ENCODE assay signal across 17 cellular contexts in the genomic region with DNA sequence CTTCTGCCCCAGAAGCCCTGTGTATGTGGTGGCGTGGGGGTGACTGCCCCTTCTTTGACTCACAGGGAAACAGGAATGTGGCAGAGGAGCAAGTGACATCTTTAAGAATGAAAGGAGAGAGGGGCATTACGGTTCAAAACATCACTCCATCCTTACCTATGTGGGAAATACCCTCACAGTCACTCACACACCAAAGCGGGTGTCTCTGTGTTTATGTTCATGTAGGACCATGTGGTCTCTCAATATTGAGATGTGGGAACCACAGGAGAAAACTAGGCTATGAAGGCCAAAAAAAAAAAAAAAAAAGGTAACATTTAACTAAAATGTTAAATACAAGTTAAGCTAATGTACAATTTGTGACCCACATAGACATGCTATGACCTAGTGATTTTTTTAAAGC.
DNase-seq lines count a peak whose midpoint lies in the region; ATAC-seq and FAIRE-seq lines count a peak whose summit lies in the region.
"Had no signal": no experiment of that assay in that cellular context is flagged by ENCODE, and none has a peak within 500 bp of the region (broad histone marks: within the 10 kb centered on the region; RNA-seq: fewer than 3 reads in every experiment).

No MANE protein-coding gene starts in this region.

- no peaks in the 10 kb centered on the region for H3K27me3 ChIP-seq in small intestine (ENCODE audit: control insufficient read depth in 2 of 2, insufficient read depth in 2 of 2, low read length in 2 of 2)

- peak; percentile 20 for ATAC-seq in stimulated activated naive CD8-positive, alpha-beta T cell treated with anti-CD3 and anti-CD28 coated beads, Interleukin-15, amount 100 ng/mL, for 72 hours
- no peak for ATAC-seq in stimulated activated naive CD8-positive, alpha-beta T cell treated with anti-CD3 and anti-CD28 coated beads, Interleukin-15, Interleukin-2, amounts not matched to agents 100 U/mL and 50 U/mL, for 24 hours
- peak; percentile 24 for ATAC-seq in activated T-helper 17 cell treated with anti-CD3 and anti-CD28 coated beads, Interleukin-2, amount 50 U/mL, for 72 hours (replicated peaks)
- no peak for ATAC-seq in HG02798 (IDR thresholded peaks at IDR 0.05; ENCODE audit: poor library complexity, unreplicated experiment)

- DNase-seq in stimulated activated naive CD8-positive, alpha-beta T cell treated with anti-CD3 and anti-CD28 coated beads, Interleukin-15, amount 100 ng/mL, for 72 hours, result no peak
- DNase-seq in stimulated activated naive CD8-positive, alpha-beta T cell treated with anti-CD3 and anti-CD28 coated beads, Interleukin-15, Interleukin-2, amounts not matched to agents 100 U/mL and 50 U/mL, for 24 hours, result no peak
- DNase-seq in immature natural killer cell (peak in 2 of 3 donors; percentile 0 to 3), small intestine (no peak)
- no peak for DNase-seq in activated naive CD4-positive, alpha-beta T cell (lab: John Stamatoyannopoulos, UW)
- DNase-seq: C1 segment of cervical spinal cord; CD4-positive, alpha-beta memory T cell; COR-L47; GM23248; H7; NCI-H1092; NCI-H1417 treated with DMSO at 0.1 percent for 48 hours; NCI-H2081 had no signal

- no peak overlapping the region for H3K4me3 Mint-ChIP-seq in stimulated activated naive CD8-positive, alpha-beta T cell treated with anti-CD3 and anti-CD28 coated beads, Interleukin-15, amount 100 ng/mL, for 72 hours
- H3K4me3 Mint-ChIP-seq in activated T-helper 17 cell treated with anti-CD3 and anti-CD28 coated beads, Interleukin-2, amount 50 U/mL, for 72 hours, result no peak overlapping the region
- H3K4me3 Mint-ChIP-seq in immature natural killer cell, result peak overlapping the region in 2 of 5 donors; percentile 53 to 56

- no peaks in the 10 kb centered on the region for H3K9me3 ChIP-seq in small intestine (ENCODE audit: control insufficient read depth, low read depth)

- no peak overlapping the region for H3K4me3 ChIP-seq in small intestine (ENCODE audit: low read depth in 1 of 2, low read length in 2 of 2)
- H3K4me3 ChIP-seq: GM23248 had no signal

- H3K27ac Mint-ChIP-seq in stimulated activated naive CD8-positive, alpha-beta T cell treated with anti-CD3 and anti-CD28 coated beads, Interleukin-15, amount 100 ng/mL, for 72 hours, result peak overlapping the region in 1 of 2 donors; percentile 61
- H3K27ac Mint-ChIP-seq in activated T-helper 17 cell treated with anti-CD3 and anti-CD28 coated beads, Interleukin-2, amount 50 U/mL, for 72 hours, result no peak overlapping the region
- peak overlapping the region; percentile 17 to 83 (median 59) for H3K27ac Mint-ChIP-seq in immature natural killer cell

- no peak for FAIRE-seq in small intestine (lab: Jason Lieb, UNC)
- FAIRE-seq: G401.6 had no signal

- 79 to 87% (median 81%) methylated on average over 3 of the region's 3 CpGs for WGBS in small intestine, 3 donors

- no peak overlapping the region for H3K27ac ChIP-seq in small intestine (ENCODE audit: low read depth in 1 of 2, low read length in 1 of 2)
- H3K27ac ChIP-seq: GM23248, RWPE1 had no signal

- H3K4me1 ChIP-seq in small intestine (ENCODE audit: control insufficient read depth in 2 of 2, insufficient read depth in 1 of 2, low read depth in 1 of 2, low read length in 1 of 2), result no peaks in the 10 kb centered on the region

- no peaks in the 10 kb centered on the region for H3K36me3 Mint-ChIP-seq in activated T-helper 17 cell treated with anti-CD3 and anti-CD28 coated beads, Interleukin-2, amount 50 U/mL, for 72 hours (ENCODE audit: low read depth)
- no peaks in the 10 kb centered on the region for H3K36me3 Mint-ChIP-seq in immature natural killer cell
- H3K36me3 Mint-ChIP-seq: CD4-positive, alpha-beta memory T cell had no signal

- H3K4me1 Mint-ChIP-seq in stimulated activated naive CD8-positive, alpha-beta T cell treated with anti-CD3 and anti-CD28 coated beads, Interleukin-15, amount 100 ng/mL, for 72 hours, result peaks cover 9% of the 10 kb centered on the region
- H3K4me1 Mint-ChIP-seq in activated T-helper 17 cell treated with anti-CD3 and anti-CD28 coated beads, Interleukin-2, amount 50 U/mL, for 72 hours, result peaks cover 8% of the 10 kb centered on the region
- H3K4me1 Mint-ChIP-seq in immature natural killer cell, result peaks cover 14 to 18% of the 10 kb centered on the region in 2 donors

- H3K27me3 Mint-ChIP-seq in stimulated activated naive CD8-positive, alpha-beta T cell treated with anti-CD3 and anti-CD28 coated beads, Interleukin-15, amount 100 ng/mL, for 72 hours, result peaks cover 14% of the 10 kb centered on the region
- peaks cover 14% of the 10 kb centered on the region for H3K27me3 Mint-ChIP-seq in activated T-helper 17 cell treated with anti-CD3 and anti-CD28 coated beads, Interleukin-2, amount 50 U/mL, for 72 hours
- H3K27me3 Mint-ChIP-seq in immature natural killer cell (ENCODE audit: low read depth in 3 of 3), result peaks cover 3 to 13% (median 7%) of the 10 kb centered on the region in 3 donors

- H3K9me3 Mint-ChIP-seq in stimulated activated naive CD8-positive, alpha-beta T cell treated with anti-CD3 and anti-CD28 coated beads, Interleukin-15, amount 100 ng/mL, for 72 hours, result no peaks in the 10 kb centered on the region
- H3K9me3 Mint-ChIP-seq in activated T-helper 17 cell treated with anti-CD3 and anti-CD28 coated beads, Interleukin-2, amount 50 U/mL, for 72 hours, result no peaks in the 10 kb centered on the region
- H3K9me3 Mint-ChIP-seq in immature natural killer cell, result no peaks in the 10 kb centered on the region
- H3K9me3 Mint-ChIP-seq: CD4-positive, alpha-beta memory T cell had no signal

- H3K36me3 ChIP-seq in small intestine (ENCODE audit: control insufficient read depth in 2 of 2, insufficient read depth in 2 of 2, low read length in 2 of 2), result no peaks in the 10 kb centered on the region

Comparison
In these comparisons a context has a peak if more than half of its experiments do, and no peak if none do; other contexts are left out.
1. ATAC-seq: peak in stimulated activated naive CD8-positive, alpha-beta T cell treated with anti-CD3 and anti-CD28 coated beads, Interleukin-15, amount 100 ng/mL, for 72 hours (single experiment) and activated T-helper 17 cell treated with anti-CD3 and anti-CD28 coated beads, Interleukin-2, amount 50 U/mL, for 72 hours (single experiment); none in stimulated activated naive CD8-positive, alpha-beta T cell treated with anti-CD3 and anti-CD28 coated beads, Interleukin-15, Interleukin-2, amounts not matched to agents 100 U/mL and 50 U/mL, for 24 hours (single experiment) and HG02798 (single experiment).
2. DNase-seq: peak in immature natural killer cell (2 of 3); none in stimulated activated naive CD8-positive, alpha-beta T cell treated with anti-CD3 and anti-CD28 coated beads, Interleukin-15, amount 100 ng/mL, for 72 hours (0 of 2), stimulated activated naive CD8-positive, alpha-beta T cell treated with anti-CD3 and anti-CD28 coated beads, Interleukin-15, Interleukin-2, amounts not matched to agents 100 U/mL and 50 U/mL, for 24 hours (single experiment), small intestine (single experiment) and activated naive CD4-positive, alpha-beta T cell (0 of 4).